ENCODE assay signal across 25 cellular contexts in genomic region chr11:2266586-2267305, GRCh38. TPM values are rescaled to one million over a fixed set of nuclear protein-coding genes. Genes with fewer than 3 reads are reported as not detected.
DNase-seq lines count a peak whose midpoint lies in the region; ATAC-seq and TF ChIP-seq lines count a peak whose summit lies in the region.
"Had no signal": no experiment of that assay in that cellular context is flagged by ENCODE, and none has a peak within 500 bp of the region (broad histone marks: within the 10 kb centered on the region; RNA-seq: fewer than 3 reads in every experiment).

No MANE protein-coding gene starts in this region.

- H3K79me1 ChIP-seq in neuronal stem cell (ENCODE audit: low read depth, low read length), result peaks cover 4% of the 10 kb centered on the region

- H3K4me3 ChIP-seq in DND-41 (ENCODE audit: low read depth in 1 of 2, low read length in 2 of 2) (peak overlapping the region in 1 of 2 experiments; percentile 60; a peak in 2 of 4 replicates), colonic mucosa (no peak overlapping the region), neuronal stem cell (ENCODE audit: low read length in 2 of 2) (no peak overlapping the region)
- H3K4me3 ChIP-seq: GM23248, K562, left lung, prostate gland, vagina had no signal

- no peak overlapping the region for H4K91ac ChIP-seq in neuronal stem cell (ENCODE audit: low read depth, low read length, poor library complexity)

- H3K27ac ChIP-seq in DND-41 (ENCODE audit: low read length) (peak overlapping the region; percentile 96), colonic mucosa (no peak overlapping the region), neuronal stem cell (replicated peaks; ENCODE audit: low read length) (no peak overlapping the region)
- H3K27ac ChIP-seq: GM23248, HL-60, prostate gland, vagina had no signal

- H3K4me2 ChIP-seq in DND-41 (ENCODE audit: insufficient read depth, low read length) (peak overlapping the region; percentile 54), neuronal stem cell (ENCODE audit: insufficient read depth, low read length, poor library complexity, severe bottlenecking) (no peak overlapping the region)

- no peak overlapping the region for H3K4me3 Mint-ChIP-seq in activated CD8-positive, alpha-beta memory T cell treated with anti-CD3 and anti-CD28 coated beads, Interleukin-2, amount 10 ng/mL, durations not matched to agents 7 days and 5 days

- H4K8ac ChIP-seq in neuronal stem cell (ENCODE audit: low read depth, low read length), result no peak overlapping the region

- no peak overlapping the region for H2BK5ac ChIP-seq in neuronal stem cell (ENCODE audit: low read length)

- peak; percentile 40 for DNase-seq in activated CD8-positive, alpha-beta memory T cell treated with anti-CD3 and anti-CD28 coated beads, Interleukin-2, amount 10 ng/mL, durations not matched to agents 7 days and 5 days
- DNase-seq in activated CD8-positive, alpha-beta memory T cell treated with anti-CD3 and anti-CD28 coated beads, Interleukin-2, amount 50 U/mL, for 4 hours, result no peak
- peak; percentile 90 for DNase-seq in DND-41
- DNase-seq in colonic mucosa, result peak; percentile 13
- no peak for DNase-seq in neuronal stem cell (ENCODE audit: low spot score)
- no peak for DNase-seq in NCI-H146 (lab: John Stamatoyannopoulos, UW)
- DNase-seq: ACHN; activated CD4-positive, CD25-positive, alpha-beta regulatory T cell treated with anti-CD3 and anti-CD28 coated beads, Interleukin-2, amount 50 U/mL, for 72 hours; central memory CD4-positive, alpha-beta T cell; GM23248; hypothalamus; NCI-H1092 treated with DMSO at 0.1 percent for 48 hours; NCI-H2171; SHP77 treated with DMSO at 0.1 percent for 48 hours; T-helper 9 cell had no signal

- no CpG with 5 or more reads among the region's 26 CpGs for WGBS in neuronal stem cell (ENCODE audit: extremely low coverage in 2 of 2, insufficient read length in 2 of 2, insufficient replicate concordance in 1 of 2), 2 donors

- no peak overlapping the region for H3K27ac Mint-ChIP-seq in activated CD8-positive, alpha-beta memory T cell treated with anti-CD3 and anti-CD28 coated beads, Interleukin-2, amount 10 ng/mL, durations not matched to agents 7 days and 5 days

- peaks cover 30% of the 10 kb centered on the region for H3K4me1 Mint-ChIP-seq in activated CD8-positive, alpha-beta memory T cell treated with anti-CD3 and anti-CD28 coated beads, Interleukin-2, amount 10 ng/mL, durations not matched to agents 7 days and 5 days

- H3K9me3 Mint-ChIP-seq in activated CD8-positive, alpha-beta memory T cell treated with anti-CD3 and anti-CD28 coated beads, Interleukin-2, amount 10 ng/mL, durations not matched to agents 7 days and 5 days (ENCODE audit: low read depth), result no peaks in the 10 kb centered on the region
- H3K9me3 Mint-ChIP-seq: stimulated activated naive CD8-positive, alpha-beta T cell treated with anti-CD3 and anti-CD28 coated beads, Interleukin-15, Interleukin-2, amounts not matched to agents 100 ng/mL and 50 ng/mL, for 24 hours had no signal

- no peak overlapping the region for H2BK120ac ChIP-seq in neuronal stem cell (ENCODE audit: low read depth, low read length)

- TF ChIP-seq CTCF in DND-41 (IDR thresholded peaks at IDR 0.05; ENCODE audit: borderline replicate concordance, extremely low read depth, low read length, poor library complexity, severe bottlenecking), result peak; percentile 17
- TF ChIP-seq CTCF in colonic mucosa (IDR thresholded peaks at IDR 0.05), result no peak

- H2AK5ac ChIP-seq in neuronal stem cell (ENCODE audit: low read depth, low read length), result peak overlapping the region; percentile 78

- H3K18ac ChIP-seq in neuronal stem cell (ENCODE audit: low read length), result peak overlapping the region; percentile 81

- no peak overlapping the region for H3K23ac ChIP-seq in neuronal stem cell (ENCODE audit: low read depth, low read length, poor library complexity)

- no peak overlapping the region for H3K4ac ChIP-seq in neuronal stem cell (ENCODE audit: low read length)

- no peaks in the 10 kb centered on the region for H3K36me3 Mint-ChIP-seq in activated CD8-positive, alpha-beta memory T cell treated with anti-CD3 and anti-CD28 coated beads, Interleukin-2, amount 10 ng/mL, durations not matched to agents 7 days and 5 days

- CTCF ChIA-PET in activated CD8-positive, alpha-beta memory T cell treated with anti-CD3 and anti-CD28 coated beads, Interleukin-2, amount 10 ng/mL, durations not matched to agents 7 days and 5 days (lab: Charles Lee), result interaction anchor here (1.3 kb wide), 1 partner anchor 38 kb away, joined by 5 read pairs; no protein-coding TSS in a partner anchor

- H3K9ac ChIP-seq in DND-41 (ENCODE audit: low read depth, low read length) (peak overlapping the region; percentile 74), colonic mucosa (ENCODE audit: low read depth in 2 of 2, low read length in 2 of 2) (no peak overlapping the region), neuronal stem cell (ENCODE audit: low read depth, low read length, poor library complexity) (no peak overlapping the region)
- H3K9ac ChIP-seq: GM23248 had no signal

- ATAC-seq in activated CD8-positive, alpha-beta memory T cell treated with anti-CD3 and anti-CD28 coated beads, Interleukin-2, amount 10 ng/mL, durations not matched to agents 7 days and 5 days, result no peak
- ATAC-seq in DND-41 (ENCODE audit: insufficient read depth, low read depth), result peak; percentile 64
- no peak for ATAC-seq in HG03442 (IDR thresholded peaks at IDR 0.05; ENCODE audit: unreplicated experiment)
- no peak for ATAC-seq in HG03457 (IDR thresholded peaks at IDR 0.05; ENCODE audit: unreplicated experiment)
- ATAC-seq: K562, left lung had no signal

- H3K27me3 Mint-ChIP-seq in activated CD8-positive, alpha-beta memory T cell treated with anti-CD3 and anti-CD28 coated beads, Interleukin-2, amount 10 ng/mL, durations not matched to agents 7 days and 5 days, result peaks cover 22% of the 10 kb centered on the region

- H3K27me3 ChIP-seq in DND-41 (ENCODE audit: insufficient read depth, low read length, poor library complexity) (no peaks in the 10 kb centered on the region), colonic mucosa (peaks cover 30% of the 10 kb centered on the region), neuronal stem cell (ENCODE audit: control insufficient read depth in 3 of 3, insufficient read depth in 3 of 3, low read depth in 1 of 3, low read length in 3 of 3) (peaks cover 37 to 86% (median 55%) of the 10 kb centered on the region in 3 experiments)

- H4K20me1 ChIP-seq in DND-41 (ENCODE audit: insufficient read depth, low read length), result no peaks in the 10 kb centered on the region

- H2BK12ac ChIP-seq in neuronal stem cell (ENCODE audit: low read length), result no peak overlapping the region

- no peaks in the 10 kb centered on the region for H3K79me2 ChIP-seq in DND-41 (ENCODE audit: insufficient read depth, low read length)

- H3K14ac ChIP-seq in neuronal stem cell (ENCODE audit: low read length), result no peak overlapping the region

- no peak overlapping the region for H2BK15ac ChIP-seq in neuronal stem cell (ENCODE audit: low read length)

- intact Hi-C loops in colonic mucosa (cut with DNase I), result no loop called here

- H3K36me3 ChIP-seq in DND-41 (ENCODE audit: insufficient read depth, low read length) (no peaks in the 10 kb centered on the region), colonic mucosa (no peaks in the 10 kb centered on the region), neuronal stem cell (replicated peaks in 1 of 2; ENCODE audit: control insufficient read depth in 2 of 2, insufficient read depth in 2 of 2, low read length in 2 of 2) (no peaks in the 10 kb centered on the region)
- H3K36me3 ChIP-seq: left lung, prostate gland, vagina had no signal

- H2AFZ ChIP-seq in DND-41 (ENCODE audit: low read depth, low read length) (peak overlapping the region; percentile 49), neuronal stem cell (ENCODE audit: low read length) (no peak overlapping the region)
- H2AFZ ChIP-seq: GM23248 had no signal

- H3K9me3 ChIP-seq in DND-41 (ENCODE audit: insufficient read depth, low read length, severe bottlenecking) (no peaks in the 10 kb centered on the region), colonic mucosa (no peaks in the 10 kb centered on the region), neuronal stem cell (replicated peaks in 1 of 2; ENCODE audit: control insufficient read depth in 2 of 2, insufficient read depth in 1 of 2, low read depth in 1 of 2, low read length in 2 of 2) (no peaks in the 10 kb centered on the region)
- H3K9me3 ChIP-seq: left lung, prostate gland, vagina had no signal

- H3K4me1 ChIP-seq in DND-41 (ENCODE audit: insufficient read depth, low read length) (peaks cover 73% of the 10 kb centered on the region), colonic mucosa (no peaks in the 10 kb centered on the region), neuronal stem cell (ENCODE audit: control insufficient read depth in 2 of 2, insufficient read depth in 1 of 2, low read depth in 1 of 2, low read length in 2 of 2) (peaks cover 0 to 12% of the 10 kb centered on the region in 2 donors)

RNA-seq across cellular contexts. Expression of gene ASCL2, which starts 3.6 kb away (rescaled TPM):
- total RNA-seq in activated CD8-positive, alpha-beta memory T cell treated with anti-CD3 and anti-CD28 coated beads, Interleukin-2, amount 10 ng/mL, durations not matched to agents 7 days and 5 days, result under 1 TPM; 0.12 to 0.15 TPM
- 10 to 100 TPM in 1 of 2 donors, 1 to 10 TPM in 1; 4.8 to 16.4 TPM for total RNA-seq in colonic mucosa
- 0.07 TPM for polyA plus RNA-seq in neuronal stem cell (2013, experiment 1 of 2)
- polyA plus RNA-seq in neuronal stem cell (2013, experiment 2 of 2), result 0.06 TPM
- total RNA-seq: fibroblast of villous mesenchyme, G401, GM23248 had no signal
- polyA plus RNA-seq: GM23248 had no signal

RNA-seq across cellular contexts. Expression of gene C11orf21, which starts 35.0 kb away (rescaled TPM):
- total RNA-seq in activated CD8-positive, alpha-beta memory T cell treated with anti-CD3 and anti-CD28 coated beads, Interleukin-2, amount 10 ng/mL, durations not matched to agents 7 days and 5 days, result 10 to 100 TPM; 28.3 to 49.2 TPM
- total RNA-seq in colonic mucosa, result under 1 TPM; 0.11 to 0.52 TPM
- not detected for polyA plus RNA-seq in neuronal stem cell (2013, experiment 1 of 2)
- polyA plus RNA-seq in neuronal stem cell (2013, experiment 2 of 2), result not detected
- total RNA-seq: fibroblast of villous mesenchyme, G401, GM23248 had no signal
- polyA plus RNA-seq: GM23248 had no signal

RNA-seq across cellular contexts. Expression of gene TSPAN32, which starts 35.1 kb away (rescaled TPM):
- total RNA-seq in activated CD8-positive, alpha-beta memory T cell treated with anti-CD3 and anti-CD28 coated beads, Interleukin-2, amount 10 ng/mL, durations not matched to agents 7 days and 5 days, result 10 to 100 TPM; 20.5 to 41.4 TPM
- under 1 TPM; 0.40 to 0.62 TPM for total RNA-seq in colonic mucosa
- polyA plus RNA-seq in neuronal stem cell (2013, experiment 1 of 2), result not detected
- 0.01 TPM for polyA plus RNA-seq in neuronal stem cell (2013, experiment 2 of 2)
- total RNA-seq: G401, GM23248, prostate gland had no signal
- polyA plus RNA-seq: GM23248 had no signal

Comparison
In these comparisons a context has a peak if more than half of its experiments do, and no peak if none do; other contexts are left out.
1. DNase-seq: peak in activated CD8-positive, alpha-beta memory T cell treated with anti-CD3 and anti-CD28 coated beads, Interleukin-2, amount 10 ng/mL, durations not matched to agents 7 days and 5 days (single experiment), DND-41 (single experiment) and colonic mucosa (single experiment); none in activated CD8-positive, alpha-beta memory T cell treated with anti-CD3 and anti-CD28 coated beads, Interleukin-2, amount 50 U/mL, for 4 hours (single experiment), neuronal stem cell (single experiment) and NCI-H146 (single experiment).
2. RNA of gene ASCL2, which starts 3.6 kb away (total RNA-seq): 4.8 to 16.4 TPM in colonic mucosa; 0.12 to 0.15 TPM in activated CD8-positive, alpha-beta memory T cell treated with anti-CD3 and anti-CD28 coated beads, Interleukin-2, amount 10 ng/mL, durations not matched to agents 7 days and 5 days; every median in the first group is over 4 times any median in the second.
3. RNA of gene C11orf21, which starts 35.0 kb away (total RNA-seq): 28.3 to 49.2 TPM in activated CD8-positive, alpha-beta memory T cell treated with anti-CD3 and anti-CD28 coated beads, Interleukin-2, amount 10 ng/mL, durations not matched to agents 7 days and 5 days; 0.11 to 0.52 TPM in colonic mucosa; every median in the first group is over 10 times any median in the second.
4. RNA of gene TSPAN32, which starts 35.1 kb away (total RNA-seq): 20.5 to 41.4 TPM in activated CD8-positive, alpha-beta memory T cell treated with anti-CD3 and anti-CD28 coated beads, Interleukin-2, amount 10 ng/mL, durations not matched to agents 7 days and 5 days; 0.40 to 0.62 TPM in colonic mucosa; every median in the first group is over 10 times any median in the second.